Comparison of ENCODE assay signal across 11 cellular contexts in the genomic region with DNA sequence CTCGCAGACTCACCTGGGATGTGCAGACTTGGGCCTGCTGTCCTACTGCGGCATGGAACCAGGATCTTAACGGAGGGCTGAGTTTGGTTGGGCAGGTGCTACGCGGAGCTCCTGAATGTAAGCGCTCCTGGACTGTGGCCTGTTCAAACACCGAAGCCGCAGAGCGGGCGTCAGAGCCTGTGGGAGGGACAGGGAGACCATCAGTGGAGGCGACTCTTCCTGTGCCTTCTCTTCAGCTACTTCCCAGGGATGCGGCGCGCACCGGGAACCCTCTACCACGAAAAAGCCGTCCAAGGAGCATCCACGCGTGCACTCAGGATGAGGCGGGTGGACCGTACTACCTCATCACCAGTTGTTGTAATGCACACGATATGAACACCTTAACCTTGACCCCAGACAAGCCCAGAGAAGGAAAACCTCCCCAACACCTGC. TPM values are rescaled to one million over a fixed set of nuclear protein-coding genes. Genes with fewer than 3 reads are reported as not detected.
DNase-seq lines count a peak whose midpoint lies in the region; ATAC-seq and TF ChIP-seq lines count a peak whose summit lies in the region.
"Had no signal": no experiment of that assay in that cellular context is flagged by ENCODE, and none has a peak within 500 bp of the region (broad histone marks: within the 10 kb centered on the region; RNA-seq: fewer than 3 reads in every experiment).

No MANE protein-coding gene starts in this region.

- peak overlapping the region; percentile 97 for H3K4me3 Mint-ChIP-seq in activated T-cell treated with anti-CD3 and anti-CD28 coated beads, Interleukin-2, amount 50 U/mL, for 4 hours

- no peak for TF ChIP-seq POLR2A in stomach (IDR thresholded peaks at IDR 0.05)

- no peak for ATAC-seq in activated T-cell treated with anti-CD3 and anti-CD28 coated beads, Interleukin-2, amount 50 U/mL, for 4 hours
- no peak for ATAC-seq in GM21717 (IDR thresholded peaks at IDR 0.05; ENCODE audit: unreplicated experiment)
- ATAC-seq: gastrocnemius medialis had no signal

- no peaks in the 10 kb centered on the region for H3K9me3 Mint-ChIP-seq in activated T-cell treated with anti-CD3 and anti-CD28 coated beads, Interleukin-2, amount 50 U/mL, for 4 hours

- H3K4me1 Mint-ChIP-seq in activated T-cell treated with anti-CD3 and anti-CD28 coated beads, Interleukin-2, amount 50 U/mL, for 4 hours (ENCODE audit: low read depth), result peaks cover 34% of the 10 kb centered on the region

- peaks cover 26% of the 10 kb centered on the region for H3K36me3 Mint-ChIP-seq in activated T-cell treated with anti-CD3 and anti-CD28 coated beads, Interleukin-2, amount 50 U/mL, for 4 hours (ENCODE audit: insufficient read depth)

- TF ChIP-seq EP300 in stomach (IDR thresholded peaks at IDR 0.05), result no peak

- H3K9ac ChIP-seq in iPS-18a (ENCODE audit: low read length), result peak overlapping the region; percentile 90

- H3K9me3 ChIP-seq in iPS-18a (ENCODE audit: control insufficient read depth, low read depth, low read length) (no peaks in the 10 kb centered on the region), stomach (no peaks in the 10 kb centered on the region)
- H3K9me3 ChIP-seq: gastrocnemius medialis had no signal

- H3K27ac ChIP-seq in iPS-18a (ENCODE audit: low read length) (no peak overlapping the region), stomach (peak overlapping the region in 4 of 5 donors; percentile 96 to 100 (median 98))

- no peaks in the 10 kb centered on the region for H3K27me3 ChIP-seq in iPS-18a (ENCODE audit: control insufficient read depth, insufficient read depth, low read length)
- no peaks in the 10 kb centered on the region for H3K27me3 ChIP-seq in stomach
- H3K27me3 ChIP-seq: gastrocnemius medialis had no signal

- H3K4me1 ChIP-seq in iPS-18a (ENCODE audit: control insufficient read depth, low read depth, low read length) (peaks cover 13% of the 10 kb centered on the region), stomach (peaks cover 19 to 41% (median 29%) of the 10 kb centered on the region in 4 donors)

- no peak for TF ChIP-seq CTCF in stomach (IDR thresholded peaks at IDR 0.05)

- H3K36me3 ChIP-seq in iPS-18a (ENCODE audit: control insufficient read depth, low read depth, low read length) (peaks cover 41% of the 10 kb centered on the region), stomach (peaks cover 38 to 45% (median 45%) of the 10 kb centered on the region in 4 donors)

- intact Hi-C loops in stomach (cut with DNase I; ENCODE audit: low total_unique reads), result no loop called here

- H3K27me3 Mint-ChIP-seq in activated T-cell treated with anti-CD3 and anti-CD28 coated beads, Interleukin-2, amount 50 U/mL, for 4 hours (ENCODE audit: low read depth), result no peaks in the 10 kb centered on the region

- H3K4me3 ChIP-seq in iPS-18a (ENCODE audit: low read length) (peak overlapping the region; percentile 88), stomach (peak overlapping the region in 2 of 4 donors; percentile 76 to 79)

- DNase-seq in activated T-cell treated with anti-CD3 and anti-CD28 coated beads, Interleukin-2, amount 50 U/mL, for 4 hours, result no peak
- DNase-seq in activated T-cell treated with anti-CD3 and anti-CD28 coated beads, Interleukin-2, amount 50 U/mL, for 48 hours, result no peak
- DNase-seq in SW480 (ENCODE audit: low spot score) (peak; percentile 33), stomach (peak; percentile 82), germinal center (ENCODE audit: low spot score) (no peak), AG08395 (ENCODE audit: low spot score) (no peak)
- DNase-seq: activated CD4-positive, CD25-positive, alpha-beta regulatory T cell; gastrocnemius medialis; GF-D8 had no signal

- WGBS in stomach, 5 donors, result 33 to 68% (median 44%) methylated on average over 21 to 22 of the region's 22 CpGs

RNA-seq across cellular contexts. Expression of a gene that starts 2.0 kb away (rescaled TPM):
- total RNA-seq in activated T-cell treated with anti-CD3 and anti-CD28 coated beads, Interleukin-2, amount 50 U/mL, for 4 hours, result 100 to 1,000 TPM; 157 to 179 (median 170) TPM
- 100 to 1,000 TPM in 1 of 5 donors, 10 to 100 TPM in 4; 33.3 to 106 (median 42.0) TPM for total RNA-seq in stomach
- polyA plus RNA-seq in stomach, result 10 to 100 TPM; 14.2 to 20.9 (median 15.3) TPM

RNA-seq across cellular contexts. Expression of a gene that starts 56.5 kb away (rescaled TPM):
- 10 to 100 TPM; 55.9 to 99.3 (median 82.8) TPM for total RNA-seq in activated T-cell treated with anti-CD3 and anti-CD28 coated beads, Interleukin-2, amount 50 U/mL, for 4 hours
- 100 to 1,000 TPM in 2 of 5 donors, 10 to 100 TPM in 3; 32.7 to 137 (median 80.2) TPM for total RNA-seq in stomach
- polyA plus RNA-seq in stomach, result 10 to 100 TPM; 29.6 to 51.5 (median 30.6) TPM

Comparison
In these comparisons a context has a peak if more than half of its experiments do, and no peak if none do; other contexts are left out.
1. DNase-seq: peak in SW480 (single experiment) and stomach (single experiment); none in activated T-cell treated with anti-CD3 and anti-CD28 coated beads, Interleukin-2, amount 50 U/mL, for 4 hours (single experiment), activated T-cell treated with anti-CD3 and anti-CD28 coated beads, Interleukin-2, amount 50 U/mL, for 48 hours (0 of 2), germinal center (single experiment) and AG08395 (single experiment).